21 cellular contexts compared by ENCODE assay signal in genomic region chr6:30700340-30700739, GRCh38. TPM values are rescaled to one million over a fixed set of nuclear protein-coding genes. Genes with fewer than 3 reads are reported as not detected.
DNase-seq lines count a peak whose midpoint lies in the region; ATAC-seq and TF ChIP-seq lines count a peak whose summit lies in the region.
"Had no signal": no experiment of that assay in that cellular context is flagged by ENCODE, and none has a peak within 500 bp of the region (broad histone marks: within the 10 kb centered on the region; RNA-seq: fewer than 3 reads in every experiment).

No MANE protein-coding gene starts in this region.

- H3K4me2 ChIP-seq in GM23338 (no peak overlapping the region), trophoblast cell (ENCODE audit: low read length) (no peak overlapping the region)

- H3K9me2 ChIP-seq in GM23338 (ENCODE audit: insufficient read depth) = no peaks in the 10 kb centered on the region

- H3K36me3 Mint-ChIP-seq in GM23338 (ENCODE audit: low read depth) = peaks cover 45% of the 10 kb centered on the region
- peaks cover 32% of the 10 kb centered on the region for H3K36me3 Mint-ChIP-seq in dendritic cell treated with granulocyte-macrophage colony-stimulating factor and Interleukin-4, amounts not matched to agents 40 ng/mL and 50 ng/mL, for 4 days (ENCODE audit: low read depth)

- intact Hi-C loops in dendritic cell treated with granulocyte-macrophage colony-stimulating factor and Interleukin-4, amounts not matched to agents 40 ng/mL and 50 ng/mL, for 4 days (cut with micrococcal nuclease) = no loop called here
- intact Hi-C loops in right cardiac atrium (cut with DNase I) = no loop called here

- H3K4me1 ChIP-seq in GM23338 (ENCODE audit: insufficient read depth) = no peaks in the 10 kb centered on the region
- no peaks in the 10 kb centered on the region for H3K4me1 ChIP-seq in right cardiac atrium (ENCODE audit: control insufficient read depth, insufficient read depth, low read length)
- peaks cover 10 to 18% of the 10 kb centered on the region in 2 experiments for H3K4me1 ChIP-seq in trophoblast cell (ENCODE audit: control insufficient read depth in 1 of 2, insufficient read depth in 2 of 2, low read length in 2 of 2)
- H3K4me1 ChIP-seq: suprapubic skin had no signal

- no peak overlapping the region for H3K14ac ChIP-seq in trophoblast cell (ENCODE audit: low read length)

- H3F3A ChIP-seq in GM23338 (replicated peaks; ENCODE audit: low read depth) = 0 out of 2 replicates have a peak, but pooled peaks cover 6% of the 10 kb centered on the region

- no peak overlapping the region for H3K27ac ChIP-seq in GM23338 (ENCODE audit: low read depth)
- no peak overlapping the region for H3K27ac ChIP-seq in right cardiac atrium (ENCODE audit: low read length)
- H3K27ac ChIP-seq in trophoblast cell (ENCODE audit: low read depth, low read length) = no peak overlapping the region
- H3K27ac ChIP-seq: suprapubic skin had no signal

- H2BK120ac ChIP-seq in trophoblast cell (ENCODE audit: insufficient read depth, low read length, poor library complexity) = no peak overlapping the region

- no peaks in the 10 kb centered on the region; the same call in 1 of the 2 replicates for H4K20me1 ChIP-seq in GM23338 (replicated peaks; ENCODE audit: insufficient read depth)

- H2AFZ ChIP-seq in GM23338 (no peak overlapping the region), trophoblast cell (ENCODE audit: insufficient read depth, low read length, poor library complexity) (no peak overlapping the region)

- peaks cover 10% of the 10 kb centered on the region for H3K27me3 Mint-ChIP-seq in GM23338 (ENCODE audit: insufficient read depth, low read depth, poor library complexity)
- no peaks in the 10 kb centered on the region for H3K27me3 Mint-ChIP-seq in dendritic cell treated with granulocyte-macrophage colony-stimulating factor and Interleukin-4, amounts not matched to agents 40 ng/mL and 50 ng/mL, for 4 days
- H3K27me3 Mint-ChIP-seq: CD4-positive, CD25-positive, alpha-beta regulatory T cell had no signal

- H3K4ac ChIP-seq in trophoblast cell (ENCODE audit: low read depth, low read length) = no peak overlapping the region

- no peak overlapping the region for H4K12ac ChIP-seq in trophoblast cell (ENCODE audit: low read depth, low read length)

- H3K79me2 ChIP-seq in GM23338 (replicated peaks; ENCODE audit: insufficient read depth) (no peaks in the 10 kb centered on the region), trophoblast cell (ENCODE audit: control insufficient read depth, insufficient read depth, low read length, poor library complexity) (no peaks in the 10 kb centered on the region)

- peaks cover 5% of the 10 kb centered on the region; the same call in 2 of the 3 replicates for H3K4me1 Mint-ChIP-seq in GM23338
- H3K4me1 Mint-ChIP-seq in dendritic cell treated with granulocyte-macrophage colony-stimulating factor and Interleukin-4, amounts not matched to agents 40 ng/mL and 50 ng/mL, for 4 days (ENCODE audit: low read depth) = peaks cover 39% of the 10 kb centered on the region

- H2BK5ac ChIP-seq in trophoblast cell (ENCODE audit: low read depth, low read length, poor library complexity) = no peak overlapping the region

- H3K9me3 Mint-ChIP-seq in GM23338 = no peaks in the 10 kb centered on the region; the same call in 2 of the 3 replicates
- H3K9me3 Mint-ChIP-seq in dendritic cell treated with granulocyte-macrophage colony-stimulating factor and Interleukin-4, amounts not matched to agents 40 ng/mL and 50 ng/mL, for 4 days = no peaks in the 10 kb centered on the region
- H3K9me3 Mint-ChIP-seq: CD4-positive, CD25-positive, alpha-beta regulatory T cell had no signal

- H3K4me3 Mint-ChIP-seq in GM23338 = no peak overlapping the region; the same call in 2 of the 3 replicates
- no peak overlapping the region for H3K4me3 Mint-ChIP-seq in dendritic cell treated with granulocyte-macrophage colony-stimulating factor and Interleukin-4, amounts not matched to agents 40 ng/mL and 50 ng/mL, for 4 days
- H3K4me3 Mint-ChIP-seq: CD4-positive, CD25-positive, alpha-beta regulatory T cell had no signal

- H3K9me3 ChIP-seq in right cardiac atrium (ENCODE audit: control insufficient read depth, low read length) = no peaks in the 10 kb centered on the region
- no peaks in the 10 kb centered on the region for H3K9me3 ChIP-seq in trophoblast cell (ENCODE audit: insufficient read depth, low read depth, low read length)
- H3K9me3 ChIP-seq: suprapubic skin had no signal

- DNase-seq in GM23338 (ENCODE audit: low spot score) (peak; percentile 32), right cardiac atrium (peak in 2 of 3 donors; percentile 60 to 65), trophoblast cell (peak; percentile 78 to 85), cortex of kidney (lab: John Stamatoyannopoulos, UW) (no peak), DMS153 treated with DMSO at 0.1 percent for 48 hours (lab: John Stamatoyannopoulos, UW; ENCODE audit: unreplicated experiment) (no peak)
- no peak for DNase-seq in activated CD4-positive, alpha-beta T cell treated with anti-CD3 and anti-CD28 coated beads, Interleukin-2, amount 50 U/mL, for 4 hours
- DNase-seq: activated CD4-positive, alpha-beta T cell treated with anti-CD3 and anti-CD28 coated beads, Interleukin-2, amount 50 U/mL, for 48 hours; activated naive CD4-positive, alpha-beta T cell treated with Interleukin-2 at 50 U/mL for 16 hours; anterior cingulate cortex; CD4-positive, CD25-positive, alpha-beta regulatory T cell; cerebellar nuclear complex; DND-41; hypothalamus; NCI-H1105; NCI-H2081 treated with DMSO at 0.1 percent for 48 hours; retina; stimulated activated CD4-positive, alpha-beta T cell treated with anti-CD3 and anti-CD28 coated beads, Interleukin-15, amount 100 ng/mL, for 24 hours; T-helper 1 cell had no signal

- no peak overlapping the region for H3K18ac ChIP-seq in trophoblast cell (ENCODE audit: low read length)

- no peak for TF ChIP-seq CTCF in GM23338 (conservative IDR thresholded peaks at IDR 0.05; ENCODE audit: low read depth in 2 of 2)

- peak overlapping the region; percentile 76 for H3K27ac Mint-ChIP-seq in GM23338
- peak overlapping the region; percentile 75 for H3K27ac Mint-ChIP-seq in dendritic cell treated with granulocyte-macrophage colony-stimulating factor and Interleukin-4, amounts not matched to agents 40 ng/mL and 50 ng/mL, for 4 days
- H3K27ac Mint-ChIP-seq: CD4-positive, CD25-positive, alpha-beta regulatory T cell had no signal

- H3K9ac ChIP-seq in trophoblast cell (ENCODE audit: low read length) = no peak overlapping the region

- no peaks in the 10 kb centered on the region for H3K79me1 ChIP-seq in trophoblast cell (ENCODE audit: low read length)

- no peak overlapping the region for H4K8ac ChIP-seq in trophoblast cell (ENCODE audit: low read depth, low read length)

- H3K36me3 ChIP-seq in GM23338 (ENCODE audit: insufficient read depth) = peaks cover 18% of the 10 kb centered on the region
- H3K36me3 ChIP-seq in trophoblast cell (ENCODE audit: control insufficient read depth in 1 of 2, insufficient read depth in 2 of 2, low read length in 2 of 2) = peaks cover 20 to 27% of the 10 kb centered on the region in 2 experiments

- ATAC-seq in GM23338 = peak; percentile 73
- peak; percentile 65 to 79 for ATAC-seq in right cardiac atrium
- no peak for ATAC-seq in GM19351 (IDR thresholded peaks at IDR 0.05; ENCODE audit: unreplicated experiment)

- no peak overlapping the region for H4K91ac ChIP-seq in trophoblast cell (ENCODE audit: low read depth, low read length)

- no peak overlapping the region for H2BK12ac ChIP-seq in trophoblast cell (ENCODE audit: low read length)

- H3K27me3 ChIP-seq in GM23338 (ENCODE audit: insufficient read depth) = no peaks in the 10 kb centered on the region
- H3K27me3 ChIP-seq in right cardiac atrium (ENCODE audit: control insufficient read depth, insufficient read depth) = no peaks in the 10 kb centered on the region
- H3K27me3 ChIP-seq in trophoblast cell (ENCODE audit: insufficient read depth, low read length) = no peaks in the 10 kb centered on the region
- H3K27me3 ChIP-seq: suprapubic skin had no signal

- no peak overlapping the region for H3K23ac ChIP-seq in trophoblast cell (ENCODE audit: low read length)

- no peak overlapping the region for H2AK5ac ChIP-seq in trophoblast cell (ENCODE audit: low read length)

- WGBS in right cardiac atrium = 54% methylated on average over 4 of the region's 4 CpGs
- WGBS in trophoblast cell (ENCODE audit: extremely low coverage, insufficient coverage, insufficient read length) = no CpG with 5 or more reads among the region's 4 CpGs

- H3K4me3 ChIP-seq in GM23338 (no peak overlapping the region), right cardiac atrium (ENCODE audit: low read length) (no peak overlapping the region), trophoblast cell (ENCODE audit: low read depth, low read length) (no peak overlapping the region)
- H3K4me3 ChIP-seq: suprapubic skin had no signal

TF ChIP-seq in GM23338, 12 proteins besides CTCF, POLR2A, EP300 and RAD21 (continues in another document):
- no peak for TF ChIP-seq STAT1 (IDR thresholded peaks at IDR 0.05; ENCODE audit: unreplicated experiment)

RNA-seq across cellular contexts. Expression of gene NRM, which starts 9.6 kb away (rescaled TPM):
- total RNA-seq in GM23338 (2014; rRNA removed; shearing (Covaris generic)) = 11.3 and 13.8 TPM in 2 replicates
- polyA plus RNA-seq in GM23338 (2016; fragmentation: Nextera tagmentation; extraction: Ambion mirVana) (29.7 and 33.8 TPM in 2 replicates), right cardiac atrium (5.3 TPM)
- 1 to 10 TPM; 2.5 to 5.8 (median 5.0) TPM for total RNA-seq in right cardiac atrium
- 55.7 and 59.4 TPM in 2 replicates for polyA plus RNA-seq in trophoblast cell (2013)

RNA-seq across cellular contexts. Expression of gene PPP1R18, which starts 13.9 kb away (rescaled TPM):
- total RNA-seq in GM23338 (2014; rRNA removed; shearing (Covaris generic)) = 18.2 and 19.2 TPM in 2 replicates
- polyA plus RNA-seq in GM23338 (2016; fragmentation: Nextera tagmentation; extraction: Ambion mirVana) (17.1 and 21.2 TPM in 2 replicates), right cardiac atrium (23.1 TPM)
- total RNA-seq in right cardiac atrium = 10 to 100 TPM; 21.8 to 33.9 (median 23.5) TPM
- polyA plus RNA-seq in trophoblast cell (2013) = 93.6 and 96.8 TPM in 2 replicates

RNA-seq across cellular contexts. Expression of gene MDC1, which starts 16.7 kb away (rescaled TPM):
- total RNA-seq in GM23338 (2014; rRNA removed; shearing (Covaris generic)) = 28.9 and 32.7 TPM in 2 replicates
- polyA plus RNA-seq in GM23338 (2016; fragmentation: Nextera tagmentation; extraction: Ambion mirVana) (17.2 and 19.7 TPM in 2 replicates), right cardiac atrium (11.1 TPM)
- total RNA-seq in right cardiac atrium = 10 to 100 TPM; 20.7 to 26.6 (median 24.2) TPM
- 29.1 and 32.3 TPM in 2 replicates for polyA plus RNA-seq in trophoblast cell (2013)

RNA-seq across cellular contexts. Expression of gene TUBB, which starts 19.8 kb away (rescaled TPM):
- 1,591 and 1,704 TPM in 2 replicates for total RNA-seq in GM23338 (2014; rRNA removed; shearing (Covaris generic))
- polyA plus RNA-seq in GM23338 (2016; fragmentation: Nextera tagmentation; extraction: Ambion mirVana) (1,041 and 1,059 TPM in 2 replicates), right cardiac atrium (170 TPM)
- total RNA-seq in right cardiac atrium = 100 to 1,000 TPM; 130 to 250 (median 200) TPM
- polyA plus RNA-seq in trophoblast cell (2013) = 1,464 and 1,542 TPM in 2 replicates

RNA-seq across cellular contexts. Expression of gene DHX16, which starts 27.5 kb away (rescaled TPM):
- total RNA-seq in GM23338 (2014; rRNA removed; shearing (Covaris generic)) = 30.8 and 31.3 TPM in 2 replicates
- polyA plus RNA-seq in GM23338 (2016; fragmentation: Nextera tagmentation; extraction: Ambion mirVana) (16.0 and 16.2 TPM in 2 replicates), right cardiac atrium (17.0 TPM)
- total RNA-seq in right cardiac atrium = 10 to 100 TPM; 18.2 to 23.4 (median 20.4) TPM
- 20.6 and 21.0 TPM in 2 replicates for polyA plus RNA-seq in trophoblast cell (2013)

Comparison
In these comparisons a context has a peak if more than half of its experiments do, and no peak if none do; other contexts are left out.
1. DNase-seq: peak in GM23338 (single experiment), right cardiac atrium (2 of 3) and trophoblast cell (2 of 2); none in cortex of kidney (single experiment), DMS153 treated with DMSO at 0.1 percent for 48 hours (single experiment) and activated CD4-positive, alpha-beta T cell treated with anti-CD3 and anti-CD28 coated beads, Interleukin-2, amount 50 U/mL, for 4 hours (0 of 2).